ENCODE assay signal across 10 cellular contexts in genomic region chr3:71225951-71226564, GRCh38.
DNase-seq lines count a peak whose midpoint lies in the region; ATAC-seq, FAIRE-seq and TF ChIP-seq lines count a peak whose summit lies in the region.
"Had no signal": no experiment of that assay in that cellular context is flagged by ENCODE, and none has a peak within 500 bp of the region (broad histone marks: within the 10 kb centered on the region; RNA-seq: fewer than 3 reads in every experiment).

No MANE protein-coding gene starts in this region.

- H3K27ac ChIP-seq in astrocyte (ENCODE audit: low read depth, low read length) = peak overlapping the region; percentile 55
- H3K27ac ChIP-seq in rectal smooth muscle tissue (ENCODE audit: low read depth, low read length) = peak overlapping the region; percentile 58

- peak; percentile 2 for ATAC-seq in GM18868 (IDR thresholded peaks at IDR 0.05; ENCODE audit: unreplicated experiment)
- ATAC-seq in HG02981 (IDR thresholded peaks at IDR 0.05; ENCODE audit: unreplicated experiment) = peak; percentile 2
- no peak for ATAC-seq in GM18519 (IDR thresholded peaks at IDR 0.05; ENCODE audit: low FRiP score, unreplicated experiment)

- H3K4me3 Mint-ChIP-seq in astrocyte (ENCODE audit: unreplicated experiment) = no peak overlapping the region

- TF ChIP-seq CTCF in astrocyte (IDR thresholded peaks at IDR 0.05; ENCODE audit: insufficient read depth, low read depth, low read length) = no peak

- H3K79me2 ChIP-seq in astrocyte (ENCODE audit: insufficient read depth, low read length) = peaks cover 42% of the 10 kb centered on the region

- H3K36me3 ChIP-seq in astrocyte (ENCODE audit: insufficient read depth, low read length) = no peaks in the 10 kb centered on the region
- no peaks in the 10 kb centered on the region for H3K36me3 ChIP-seq in rectal smooth muscle tissue (ENCODE audit: control insufficient read depth, insufficient read depth, low read length)

- H3K27me3 ChIP-seq in astrocyte (ENCODE audit: insufficient read depth, low read length) (no peaks in the 10 kb centered on the region), rectal smooth muscle tissue (ENCODE audit: control insufficient read depth, insufficient read depth, low read length) (no peaks in the 10 kb centered on the region)

- H3K27ac Mint-ChIP-seq in astrocyte (ENCODE audit: unreplicated experiment) = no peak overlapping the region

- peak overlapping the region; percentile 78 for H3K4me2 ChIP-seq in astrocyte (ENCODE audit: low read length)

- peaks cover 21% of the 10 kb centered on the region for H3K4me1 Mint-ChIP-seq in astrocyte (ENCODE audit: low read depth, unreplicated experiment)

- peaks cover 8% of the 10 kb centered on the region for H3K36me3 Mint-ChIP-seq in astrocyte (ENCODE audit: low read depth, unreplicated experiment)

- FAIRE-seq in astrocyte (lab: Jason Lieb, UNC) = no peak
- FAIRE-seq: endometrium had no signal

- H4K20me1 ChIP-seq in astrocyte (ENCODE audit: insufficient read depth, low read length) = peaks cover 46% of the 10 kb centered on the region

- H3K9ac ChIP-seq in astrocyte (ENCODE audit: low read length) (peak overlapping the region; percentile 65), rectal smooth muscle tissue (ENCODE audit: low read length) (no peak overlapping the region)

- H3K4me3 ChIP-seq in astrocyte (ENCODE audit: insufficient read depth, low read depth, low read length) = no peak overlapping the region
- no peak overlapping the region for H3K4me3 ChIP-seq in rectal smooth muscle tissue (ENCODE audit: low read length)

- H3K4me1 ChIP-seq in astrocyte (ENCODE audit: insufficient read depth, low read length) (peaks cover 13% of the 10 kb centered on the region), rectal smooth muscle tissue (ENCODE audit: control insufficient read depth, insufficient read depth, low read length) (peaks cover 18% of the 10 kb centered on the region)

- DNase-seq in astrocyte (ENCODE audit: low read depth) = no peak
- no peak for DNase-seq in NCI-H187 treated with DMSO at 0.1 percent for 48 hours (lab: John Stamatoyannopoulos, UW)
- no peak for DNase-seq in KG1 (lab: John Stamatoyannopoulos, UW)
- no peak for DNase-seq in NCI-H187 (lab: John Stamatoyannopoulos, UW)
- DNase-seq: RPMI8226 had no signal

- no peaks in the 10 kb centered on the region for H3K9me3 Mint-ChIP-seq in astrocyte (ENCODE audit: unreplicated experiment)

- no peak overlapping the region for H2AFZ ChIP-seq in astrocyte (ENCODE audit: low read depth, low read length)

- H3K27me3 Mint-ChIP-seq in astrocyte (ENCODE audit: low read depth, unreplicated experiment) = no peaks in the 10 kb centered on the region

- H3K9me3 ChIP-seq in astrocyte (ENCODE audit: insufficient read depth, low read depth, low read length) = no peaks in the 10 kb centered on the region
